ENCODE assay signal across 28 cellular contexts in the genomic region with DNA sequence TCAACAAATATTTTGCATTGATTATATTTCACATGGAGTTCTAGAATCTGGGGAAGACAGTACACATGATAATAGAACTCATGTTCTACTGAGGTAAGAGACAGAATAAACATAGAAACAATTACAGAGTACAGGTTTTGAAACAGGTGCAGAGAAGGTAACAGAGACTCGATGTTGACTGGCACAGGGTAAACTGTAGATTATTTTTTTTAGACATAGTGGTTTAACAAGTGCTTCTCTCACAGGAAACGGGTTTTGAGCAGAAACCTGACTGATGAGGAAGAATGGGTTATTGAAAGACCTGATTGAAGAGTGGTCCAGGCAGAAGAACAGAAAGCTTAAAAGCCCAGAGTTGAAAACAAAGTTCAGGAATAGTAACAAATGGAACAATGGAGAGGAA.
"Had no signal": no experiment of that assay in that cellular context is flagged by ENCODE, and none has a peak within 500 bp of the region (broad histone marks: within the 10 kb centered on the region; RNA-seq: fewer than 3 reads in every experiment).

No MANE protein-coding gene starts in this region.

- H3K27me3 ChIP-seq: Peyer's patch, SJCRH30 had no signal

- H3K4me1 Mint-ChIP-seq: IgD-negative memory B cell, T-helper 17 cell had no signal

- H3K4me2 ChIP-seq: KMS-11, PC-9 had no signal

- H2AFZ ChIP-seq: PC-9 had no signal

- ATAC-seq: K562, Right ventricle myocardium inferior, SK-N-SH treated with all-trans-retinoic acid at 6 μM for 48 hours, T-helper 17 cell had no signal

- H3K27me3 Mint-ChIP-seq: IgD-negative memory B cell, T-helper 17 cell had no signal

- H3K27ac ChIP-seq: HL-60, KMS-11, PC-9, Peyer's patch, SJCRH30 had no signal

- H3K4me1 ChIP-seq: Peyer's patch, SJCRH30 had no signal

- H3K27ac Mint-ChIP-seq: IgD-negative memory B cell, T-helper 17 cell had no signal

- DNase-seq: Kasumi-1, NCI-H1048, NCI-H1105, NCI-H1417, NCI-H1436 treated with DMSO at 0.1 percent for 48 hours, NCI-H1694, NCI-H187 treated with DMSO at 0.1 percent for 48 hours, NCI-H2081, NCI-H2107, NCI-H2171 treated with DMSO at 0.1 percent for 48 hours, NCI-H345, NCI-H446 treated with DMSO at 0.1 percent for 48 hours, NCI-H510A treated with DMSO at 0.1 percent for 48 hours, NCI-H526 treated with DMSO at 0.1 percent for 48 hours, NCI-H748 treated with DMSO at 0.1 percent for 48 hours, OCI-M1, PC-9, Peyer's patch, SHP77 treated with DMSO at 0.1 percent for 48 hours, T-helper 1 cell, T-helper 17 cell had no signal

- H3K9ac ChIP-seq: KMS-11 had no signal

- H3K4me3 ChIP-seq: K562, PC-9, Peyer's patch, SJCRH30 had no signal

- H3K9me3 ChIP-seq: Peyer's patch had no signal

- H3K36me3 Mint-ChIP-seq: IgD-negative memory B cell had no signal

- H3K4me3 Mint-ChIP-seq: IgD-negative memory B cell, T-helper 17 cell had no signal

- H3K36me3 ChIP-seq: Peyer's patch, SJCRH30 had no signal
